Comparison of ENCODE assay signal across 24 cellular contexts in the genomic region with DNA sequence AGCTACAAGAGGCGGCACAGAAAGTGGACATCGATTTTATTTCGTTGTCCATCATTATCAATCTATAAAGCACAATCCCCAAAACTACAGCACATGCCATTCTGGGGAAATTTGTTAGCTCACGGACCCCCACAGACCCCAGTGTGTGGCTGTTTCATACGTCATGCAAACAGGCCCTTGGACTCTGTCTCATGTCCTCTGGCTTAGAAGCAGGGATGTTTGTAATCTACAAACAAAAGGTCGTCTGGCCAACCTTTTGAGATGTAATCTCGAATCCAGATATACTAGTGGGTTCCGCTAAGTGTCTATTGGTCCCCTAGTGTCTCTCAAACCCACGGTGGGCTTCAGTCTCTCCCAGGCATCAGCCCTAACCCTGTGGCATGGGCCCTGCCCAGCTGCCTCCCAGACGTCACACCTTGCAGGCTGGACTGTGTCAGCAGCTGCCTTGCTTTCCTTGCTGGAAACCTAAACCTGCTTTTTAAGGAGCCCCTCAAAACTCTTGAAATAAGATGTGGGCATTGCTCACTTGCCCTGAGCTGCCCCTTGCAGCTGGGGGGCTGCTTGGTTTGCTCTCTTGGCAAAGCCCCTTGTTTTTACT.
DNase-seq lines count a peak whose midpoint lies in the region; TF ChIP-seq lines count a peak whose summit lies in the region.
"Had no signal": no experiment of that assay in that cellular context is flagged by ENCODE, and none has a peak within 500 bp of the region (broad histone marks: within the 10 kb centered on the region; RNA-seq: fewer than 3 reads in every experiment).

No MANE protein-coding gene starts in this region.

- no TSS peak for BruUV-seq in MCF 10A (replicated peaks; lab: Mats Ljungman, UMichigan)
- BruUV-seq in mammary epithelial cell (replicated peaks; lab: Mats Ljungman, UMichigan): no TSS peak

- H4K12ac ChIP-seq in trophoblast cell (ENCODE audit: low read depth, low read length): no peak overlapping the region

- in situ Hi-C loops in mammary epithelial cell (cut with MboI; ENCODE audit: low sequenced_read_pairs in 2 of 2): no loop called here

- H3K36me3 ChIP-seq in mammary epithelial cell (ENCODE audit: insufficient read depth, low read length): no peaks in the 10 kb centered on the region
- no peaks in the 10 kb centered on the region for H3K36me3 ChIP-seq in trophoblast cell (ENCODE audit: control insufficient read depth in 1 of 2, insufficient read depth in 2 of 2, low read length in 2 of 2)
- H3K36me3 ChIP-seq: BLaER1 treated with 17β-estradiol and CSF1 and Interleukin-3, amounts not matched to agents 10 nM and 100 nM; MG63 had no signal

- no peak overlapping the region for H4K8ac ChIP-seq in trophoblast cell (ENCODE audit: low read depth, low read length)

- TF ChIP-seq CTCF in MCF 10A (IDR thresholded peaks at IDR 0.05; ENCODE audit: unreplicated experiment): no peak
- no peak for TF ChIP-seq CTCF in mammary epithelial cell (conservative IDR thresholded peaks at IDR 0.05 in 1 of 2, IDR thresholded peaks at IDR 0.05 in 1 of 2; ENCODE audit: extremely low read depth in 1 of 2, insufficient read depth in 1 of 2, low read depth in 1 of 2, low read length in 2 of 2)

- H2BK5ac ChIP-seq in trophoblast cell (ENCODE audit: low read depth, low read length, poor library complexity): no peak overlapping the region

- POLR2A ChIA-PET in MCF 10A (lab: Yijun Ruan, JAX): interaction anchor here (0.8 kb wide), 1 partner anchor 19 kb away, joined by 3 read pairs; no protein-coding TSS in a partner anchor

- H3K9me3 Mint-ChIP-seq in MCF 10A (ENCODE audit: unreplicated experiment): no peaks in the 10 kb centered on the region
- H3K9me3 Mint-ChIP-seq: CD4-positive, alpha-beta memory T cell had no signal

- H4K20me1 ChIP-seq in mammary epithelial cell (ENCODE audit: insufficient read depth, low read length): no peaks in the 10 kb centered on the region
- H4K20me1 ChIP-seq: BLaER1 treated with 17β-estradiol and CSF1 and Interleukin-3, amounts not matched to agents 10 nM and 100 nM had no signal

- H2BK120ac ChIP-seq in trophoblast cell (ENCODE audit: insufficient read depth, low read length, poor library complexity): no peak overlapping the region

- H3K27me3 ChIP-seq in mammary epithelial cell (ENCODE audit: insufficient read depth, low read length): no peaks in the 10 kb centered on the region
- H3K27me3 ChIP-seq in trophoblast cell (ENCODE audit: insufficient read depth, low read length): no peaks in the 10 kb centered on the region
- H3K27me3 ChIP-seq: BLaER1 treated with 17β-estradiol and CSF1 and Interleukin-3, amounts not matched to agents 10 nM and 100 nM; MG63 had no signal

- peak overlapping the region; percentile 52 for H2AK5ac ChIP-seq in trophoblast cell (ENCODE audit: low read length)

- no peak overlapping the region for H3K27ac ChIP-seq in mammary epithelial cell (ENCODE audit: insufficient read depth, low read depth, low read length)
- no peak overlapping the region for H3K27ac ChIP-seq in trophoblast cell (ENCODE audit: low read depth, low read length)
- H3K27ac ChIP-seq: 22Rv1, SK-N-MC had no signal

- 97% methylated on average over 7 of the region's 10 CpGs for WGBS in mammary epithelial cell (ENCODE audit: low coverage, missing lambda C conversion rate)
- no CpG with 5 or more reads among the region's 10 CpGs for WGBS in trophoblast cell (ENCODE audit: extremely low coverage, insufficient coverage, insufficient read length)

- dilution Hi-C loops in mammary epithelial cell (cut with HindIII; ENCODE audit: low sequenced_read_pairs): no loop called here

- no peak for DNase-seq in MCF 10A (ENCODE audit: unreplicated experiment)
- DNase-seq in mammary epithelial cell: no peak
- DNase-seq in mesenteric fat pad (ENCODE audit: low spot score): peak; percentile 45
- DNase-seq in trophoblast cell: no peak
- no peak for DNase-seq in hippocampal formation (lab: John Stamatoyannopoulos, UW)
- no peak for DNase-seq in OCI-M2 (lab: John Stamatoyannopoulos, UW; ENCODE audit: unreplicated experiment)
- DNase-seq in DMS153 treated with DMSO at 0.1 percent for 48 hours (lab: John Stamatoyannopoulos, UW; ENCODE audit: unreplicated experiment): no peak
- DNase-seq in germinal center (ENCODE audit: low spot score): no peak
- DNase-seq: ACHN; CD4-positive, alpha-beta memory T cell; DMS53; EL; GF-D8; Kasumi-1; MG63; NCI-H1417; NCI-H1694 treated with DMSO at 0.1 percent for 48 hours; NCI-H446; NCI-H526; PC-3; SHP77 had no signal

- no peak overlapping the region for H3K23ac ChIP-seq in trophoblast cell (ENCODE audit: low read length)

- no peak overlapping the region for H3K18ac ChIP-seq in trophoblast cell (ENCODE audit: low read length)

- intact Hi-C loops in MCF 10A (cut with micrococcal nuclease): no loop called here
- intact Hi-C loops in mammary epithelial cell (cut with micrococcal nuclease): no loop called here

- H3K36me3 Mint-ChIP-seq in MCF 10A (ENCODE audit: insufficient read depth, unreplicated experiment): no peaks in the 10 kb centered on the region

- no peak overlapping the region for H3K14ac ChIP-seq in trophoblast cell (ENCODE audit: low read length)

- no peak overlapping the region for H3K4me3 ChIP-seq in mammary epithelial cell (replicated peaks in 1 of 3; ENCODE audit: insufficient read depth in 1 of 3, low read depth in 2 of 3, low read length in 3 of 3)
- H3K4me3 ChIP-seq in trophoblast cell (ENCODE audit: low read depth, low read length): no peak overlapping the region
- H3K4me3 ChIP-seq: BLaER1 treated with 17β-estradiol and CSF1 and Interleukin-3, amounts not matched to agents 10 nM and 100 nM; MG63; SK-N-MC had no signal

- H3K79me1 ChIP-seq in trophoblast cell (ENCODE audit: low read length): peaks cover 37% of the 10 kb centered on the region

- peak overlapping the region; percentile 46 for H3K27ac Mint-ChIP-seq in MCF 10A (ENCODE audit: low read depth, unreplicated experiment)

- no peaks in the 10 kb centered on the region for H3K79me2 ChIP-seq in mammary epithelial cell (ENCODE audit: insufficient read depth, low read length)
- H3K79me2 ChIP-seq in trophoblast cell (ENCODE audit: control insufficient read depth, insufficient read depth, low read length, poor library complexity): no peaks in the 10 kb centered on the region

- H3K4me3 Mint-ChIP-seq in MCF 10A (ENCODE audit: unreplicated experiment): no peak overlapping the region

- peak overlapping the region; percentile 77 for H2BK12ac ChIP-seq in trophoblast cell (ENCODE audit: low read length)

- no peak overlapping the region for H3K4me2 ChIP-seq in mammary epithelial cell (ENCODE audit: insufficient read depth, low read depth, low read length)
- no peak overlapping the region for H3K4me2 ChIP-seq in trophoblast cell (ENCODE audit: low read length)

- H3K4me1 ChIP-seq in mammary epithelial cell (ENCODE audit: insufficient read depth, low read length): peaks cover 22% of the 10 kb centered on the region
- peaks cover 24 to 28% of the 10 kb centered on the region in 2 experiments for H3K4me1 ChIP-seq in trophoblast cell (ENCODE audit: control insufficient read depth in 1 of 2, insufficient read depth in 2 of 2, low read length in 2 of 2)

- H3K4ac ChIP-seq in trophoblast cell (ENCODE audit: low read depth, low read length): peak overlapping the region; percentile 6

- H3K4me1 Mint-ChIP-seq in MCF 10A (ENCODE audit: insufficient read depth, unreplicated experiment): peaks cover 24% of the 10 kb centered on the region

- H2AFZ ChIP-seq in mammary epithelial cell (ENCODE audit: low read depth, low read length) (no peak overlapping the region), trophoblast cell (ENCODE audit: insufficient read depth, low read length, poor library complexity) (no peak overlapping the region)

- H3K9me3 ChIP-seq in mammary epithelial cell (replicated peaks; ENCODE audit: insufficient read depth, low read length) (no peaks in the 10 kb centered on the region), trophoblast cell (ENCODE audit: insufficient read depth, low read depth, low read length) (peaks cover 1% of the 10 kb centered on the region)
- H3K9me3 ChIP-seq: MG63 had no signal

- CTCF ChIA-PET in MCF 10A (lab: Yijun Ruan, JAX): no interaction called here
- CTCF ChIA-PET in mammary epithelial cell (lab: Charles Lee; ENCODE audit: low non-redundant PET): no interaction called here

- H3K27me3 Mint-ChIP-seq in MCF 10A (ENCODE audit: insufficient read depth, unreplicated experiment): no peaks in the 10 kb centered on the region
- H3K27me3 Mint-ChIP-seq: CD4-positive, alpha-beta memory T cell had no signal

- peak overlapping the region; percentile 59 for H4K91ac ChIP-seq in trophoblast cell (ENCODE audit: low read depth, low read length)

- H3K9ac ChIP-seq in mammary epithelial cell (ENCODE audit: insufficient read depth, low read length) (no peak overlapping the region), trophoblast cell (ENCODE audit: low read length) (no peak overlapping the region)
- H3K9ac ChIP-seq: BLaER1 treated with 17β-estradiol and CSF1 and Interleukin-3, amounts not matched to agents 10 nM and 100 nM had no signal
